8 cellular contexts compared by ENCODE assay signal in the genomic region with DNA sequence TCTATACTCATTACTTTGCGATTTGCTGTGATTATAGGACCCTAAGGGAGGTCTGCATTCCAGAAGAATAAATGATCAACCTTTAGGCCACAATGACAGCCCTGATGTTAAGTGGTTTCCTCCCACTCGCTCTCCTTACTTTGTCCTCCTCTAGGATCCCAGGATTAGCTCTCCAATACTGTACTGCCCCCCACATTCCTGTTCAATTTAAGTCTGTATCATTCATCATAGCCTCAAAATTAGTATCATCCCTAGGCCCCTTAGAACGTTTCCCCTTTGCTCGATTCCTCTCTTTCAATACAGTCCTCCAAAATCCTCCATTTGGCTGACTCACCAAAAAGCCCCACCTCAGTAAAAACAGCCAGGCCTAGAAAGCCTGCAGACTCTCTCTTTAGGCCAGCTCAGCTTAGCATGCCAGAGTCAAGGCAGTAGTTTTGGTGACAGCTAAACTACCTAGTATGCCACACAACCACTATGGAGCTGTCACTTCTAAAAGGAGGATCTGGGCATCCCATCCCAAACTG. TPM values are rescaled to one million over a fixed set of nuclear protein-coding genes. Genes with fewer than 3 reads are reported as not detected.
DNase-seq lines count a peak whose midpoint lies in the region; ATAC-seq, FAIRE-seq and TF ChIP-seq lines count a peak whose summit lies in the region.

No MANE protein-coding gene starts in this region.

- no peak overlapping the region for H3K27ac ChIP-seq in MM.1S (ENCODE audit: low read length)

- H2AFZ ChIP-seq in MM.1S (ENCODE audit: low read length): no peak overlapping the region

- no peak overlapping the region for H3K4me2 ChIP-seq in MM.1S (ENCODE audit: low read depth, low read length)

- CTCF ChIA-PET in WTC11 (lab: Charles Lee): interaction anchor here (2.6 kb wide), 1 partner anchor 28 kb away, joined by 7 read pairs; no protein-coding TSS in a partner anchor

- H3K4me1 ChIP-seq in MM.1S (ENCODE audit: low read length): no peaks in the 10 kb centered on the region

- H3K9me2 ChIP-seq in MM.1S (replicated peaks; ENCODE audit: insufficient read depth, low read length): no peaks in the 10 kb centered on the region

- no peak overlapping the region for H3K4me3 Mint-ChIP-seq in WTC11
- H3K4me3 Mint-ChIP-seq in stimulated activated naive CD8-positive, alpha-beta T cell treated with anti-CD3 and anti-CD28 coated beads, Interleukin-15, Interleukin-2, amounts not matched to agents 100 ng/mL and 50 ng/mL, for 24 hours: peak overlapping the region; percentile 30

- H3K36me3 Mint-ChIP-seq in WTC11: peaks cover 16% of the 10 kb centered on the region
- H3K36me3 Mint-ChIP-seq in stimulated activated naive CD8-positive, alpha-beta T cell treated with anti-CD3 and anti-CD28 coated beads, Interleukin-15, Interleukin-2, amounts not matched to agents 100 ng/mL and 50 ng/mL, for 24 hours (ENCODE audit: low read depth): peaks cover 54% of the 10 kb centered on the region

- peaks cover 4% of the 10 kb centered on the region; the same call in 1 of the 2 replicates for H3K4me1 Mint-ChIP-seq in WTC11
- H3K4me1 Mint-ChIP-seq in stimulated activated naive CD8-positive, alpha-beta T cell treated with anti-CD3 and anti-CD28 coated beads, Interleukin-15, Interleukin-2, amounts not matched to agents 100 ng/mL and 50 ng/mL, for 24 hours (ENCODE audit: low read depth): peaks cover 82% of the 10 kb centered on the region

- H3K79me2 ChIP-seq in MM.1S (ENCODE audit: low read length): peaks cover 22% of the 10 kb centered on the region

- no peak for DNase-seq in left cardiac atrium
- no peak for DNase-seq in Right ventricle myocardium inferior (ENCODE audit: missing footprints)
- no peak for DNase-seq in WTC11 (ENCODE audit: low spot score)
- DNase-seq in fibroblast of the aortic adventitia (ENCODE audit: low read depth): peak; percentile 79
- no peak for DNase-seq in D721Med (ENCODE audit: insufficient read length, low spot score)
- no peak for DNase-seq in MM.1S

- H3F3A ChIP-seq in MM.1S (ENCODE audit: insufficient read depth, low read length): no peaks in the 10 kb centered on the region

- FAIRE-seq in D721Med (lab: Jason Lieb, UNC): no peak

- TF ChIP-seq CTCF in WTC11 (IDR thresholded peaks at IDR 0.05): no peak
- no peak for TF ChIP-seq CTCF in fibroblast of the aortic adventitia (IDR thresholded peaks at IDR 0.05; ENCODE audit: insufficient read depth, low read length)
- no peak for TF ChIP-seq CTCF in D721Med (IDR thresholded peaks at IDR 0.05; ENCODE audit: insufficient read depth, missing control alignments)
- no peak for TF ChIP-seq CTCF in MM.1S (IDR thresholded peaks at IDR 0.05; ENCODE audit: low read length)

- H4K20me1 ChIP-seq in MM.1S (ENCODE audit: insufficient read depth, low read length): no peaks in the 10 kb centered on the region

- no peaks in the 10 kb centered on the region for H3K9me3 Mint-ChIP-seq in WTC11
- H3K9me3 Mint-ChIP-seq in stimulated activated naive CD8-positive, alpha-beta T cell treated with anti-CD3 and anti-CD28 coated beads, Interleukin-15, Interleukin-2, amounts not matched to agents 100 ng/mL and 50 ng/mL, for 24 hours: no peaks in the 10 kb centered on the region

- intact Hi-C loops in left cardiac atrium (cut with DNase I): no loop called here
- intact Hi-C loops in Right ventricle myocardium inferior (cut with DNase I): no loop called here

- H3K27me3 Mint-ChIP-seq in WTC11 (ENCODE audit: low read depth): no peaks in the 10 kb centered on the region
- H3K27me3 Mint-ChIP-seq in stimulated activated naive CD8-positive, alpha-beta T cell treated with anti-CD3 and anti-CD28 coated beads, Interleukin-15, Interleukin-2, amounts not matched to agents 100 ng/mL and 50 ng/mL, for 24 hours: no peaks in the 10 kb centered on the region

- H3K27me3 ChIP-seq in MM.1S (replicated peaks; ENCODE audit: insufficient read depth, low read length): no peaks in the 10 kb centered on the region

- H3K4me3 ChIP-seq in fibroblast of the aortic adventitia (ENCODE audit: low read depth, low read length): no peak overlapping the region
- no peak overlapping the region for H3K4me3 ChIP-seq in MM.1S (ENCODE audit: low read length)

- no peaks in the 10 kb centered on the region; the same call in 1 of the 2 replicates for H3K36me3 ChIP-seq in MM.1S (replicated peaks; ENCODE audit: insufficient read depth, low read length)

- POLR2A ChIA-PET in WTC11 (lab: Charles Lee): no interaction called here

- H3K27ac Mint-ChIP-seq in WTC11: no peak overlapping the region; the same call in 1 of the 2 replicates
- H3K27ac Mint-ChIP-seq in stimulated activated naive CD8-positive, alpha-beta T cell treated with anti-CD3 and anti-CD28 coated beads, Interleukin-15, Interleukin-2, amounts not matched to agents 100 ng/mL and 50 ng/mL, for 24 hours: peak overlapping the region; percentile 97

- no peaks in the 10 kb centered on the region for H3K9me3 ChIP-seq in MM.1S (replicated peaks; ENCODE audit: insufficient read depth, low read length)

- ATAC-seq in left cardiac atrium (peak; percentile 19 to 78), Right ventricle myocardium inferior (no peak), WTC11 (peak; percentile 48), HG03460 (IDR thresholded peaks at IDR 0.05; ENCODE audit: unreplicated experiment) (no peak)

- H3K9ac ChIP-seq in MM.1S (ENCODE audit: low read length): no peak overlapping the region

TF ChIP-seq in WTC11, 78 proteins besides CTCF, POLR2A, EP300 and RAD21:
- TF ChIP-seq FOXJ3 (CRISPR knock-in tag; IDR thresholded peaks at IDR 0.05; ENCODE audit: borderline replicate concordance) (no peak), TCF7 (CRISPR knock-in tag; IDR thresholded peaks at IDR 0.05; ENCODE audit: low read depth) (no peak), ZNF219 (CRISPR knock-in tag; IDR thresholded peaks at IDR 0.05; ENCODE audit: borderline replicate concordance) (no peak), NFE2L1 (CRISPR knock-in tag; IDR thresholded peaks at IDR 0.05) (no peak)
- TF ChIP-seq, protein P1, sequence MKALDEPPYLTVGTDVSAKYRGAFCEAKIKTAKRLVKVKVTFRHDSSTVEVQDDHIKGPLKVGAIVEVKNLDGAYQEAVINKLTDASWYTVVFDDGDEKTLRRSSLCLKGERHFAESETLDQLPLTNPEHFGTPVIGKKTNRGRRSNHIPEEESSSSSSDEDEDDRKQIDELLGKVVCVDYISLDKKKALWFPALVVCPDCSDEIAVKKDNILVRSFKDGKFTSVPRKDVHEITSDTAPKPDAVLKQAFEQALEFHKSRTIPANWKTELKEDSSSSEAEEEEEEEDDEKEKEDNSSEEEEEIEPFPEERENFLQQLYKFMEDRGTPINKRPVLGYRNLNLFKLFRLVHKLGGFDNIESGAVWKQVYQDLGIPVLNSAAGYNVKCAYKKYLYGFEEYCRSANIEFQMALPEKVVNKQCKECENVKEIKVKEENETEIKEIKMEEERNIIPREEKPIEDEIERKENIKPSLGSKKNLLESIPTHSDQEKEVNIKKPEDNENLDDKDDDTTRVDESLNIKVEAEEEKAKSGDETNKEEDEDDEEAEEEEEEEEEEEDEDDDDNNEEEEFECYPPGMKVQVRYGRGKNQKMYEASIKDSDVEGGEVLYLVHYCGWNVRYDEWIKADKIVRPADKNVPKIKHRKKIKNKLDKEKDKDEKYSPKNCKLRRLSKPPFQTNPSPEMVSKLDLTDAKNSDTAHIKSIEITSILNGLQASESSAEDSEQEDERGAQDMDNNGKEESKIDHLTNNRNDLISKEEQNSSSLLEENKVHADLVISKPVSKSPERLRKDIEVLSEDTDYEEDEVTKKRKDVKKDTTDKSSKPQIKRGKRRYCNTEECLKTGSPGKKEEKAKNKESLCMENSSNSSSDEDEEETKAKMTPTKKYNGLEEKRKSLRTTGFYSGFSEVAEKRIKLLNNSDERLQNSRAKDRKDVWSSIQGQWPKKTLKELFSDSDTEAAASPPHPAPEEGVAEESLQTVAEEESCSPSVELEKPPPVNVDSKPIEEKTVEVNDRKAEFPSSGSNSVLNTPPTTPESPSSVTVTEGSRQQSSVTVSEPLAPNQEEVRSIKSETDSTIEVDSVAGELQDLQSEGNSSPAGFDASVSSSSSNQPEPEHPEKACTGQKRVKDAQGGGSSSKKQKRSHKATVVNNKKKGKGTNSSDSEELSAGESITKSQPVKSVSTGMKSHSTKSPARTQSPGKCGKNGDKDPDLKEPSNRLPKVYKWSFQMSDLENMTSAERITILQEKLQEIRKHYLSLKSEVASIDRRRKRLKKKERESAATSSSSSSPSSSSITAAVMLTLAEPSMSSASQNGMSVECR (CRISPR knock-in tag; IDR thresholded peaks at IDR 0.05; ENCODE audit: borderline replicate concordance): no peak
- TF ChIP-seq, protein P2, sequence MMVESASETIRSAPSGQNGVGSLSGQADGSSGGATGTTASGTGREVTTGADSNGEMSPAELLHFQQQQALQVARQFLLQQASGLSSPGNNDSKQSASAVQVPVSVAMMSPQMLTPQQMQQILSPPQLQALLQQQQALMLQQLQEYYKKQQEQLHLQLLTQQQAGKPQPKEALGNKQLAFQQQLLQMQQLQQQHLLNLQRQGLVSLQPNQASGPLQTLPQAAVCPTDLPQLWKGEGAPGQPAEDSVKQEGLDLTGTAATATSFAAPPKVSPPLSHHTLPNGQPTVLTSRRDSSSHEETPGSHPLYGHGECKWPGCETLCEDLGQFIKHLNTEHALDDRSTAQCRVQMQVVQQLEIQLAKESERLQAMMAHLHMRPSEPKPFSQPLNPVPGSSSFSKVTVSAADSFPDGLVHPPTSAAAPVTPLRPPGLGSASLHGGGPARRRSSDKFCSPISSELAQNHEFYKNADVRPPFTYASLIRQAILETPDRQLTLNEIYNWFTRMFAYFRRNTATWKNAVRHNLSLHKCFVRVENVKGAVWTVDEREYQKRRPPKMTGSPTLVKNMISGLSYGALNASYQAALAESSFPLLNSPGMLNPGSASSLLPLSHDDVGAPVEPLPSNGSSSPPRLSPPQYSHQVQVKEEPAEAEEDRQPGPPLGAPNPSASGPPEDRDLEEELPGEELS (CRISPR knock-in tag; IDR thresholded peaks at IDR 0.05): no peak
- TF ChIP-seq, protein P3, sequence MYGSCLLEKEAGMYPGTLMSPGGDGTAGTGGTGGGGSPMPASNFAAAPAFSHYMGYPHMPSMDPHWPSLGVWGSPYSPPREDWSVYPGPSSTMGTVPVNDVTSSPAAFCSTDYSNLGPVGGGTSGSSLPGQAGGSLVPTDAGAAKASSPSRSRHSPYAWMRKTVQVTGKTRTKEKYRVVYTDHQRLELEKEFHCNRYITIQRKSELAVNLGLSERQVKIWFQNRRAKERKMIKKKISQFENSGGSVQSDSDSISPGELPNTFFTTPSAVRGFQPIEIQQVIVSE (CRISPR knock-in tag; IDR thresholded peaks at IDR 0.05; ENCODE audit: borderline replicate concordance): no peak

RNA-seq across cellular contexts. Expression of a gene that starts 24.4 kb away (rescaled TPM):
- total RNA-seq in left cardiac atrium (10 to 100 TPM; 28.3 to 30.4 TPM), Right ventricle myocardium inferior (21.9 TPM), WTC11 (2021) (74.9 to 76.8 TPM (median 75.7 TPM) in 3 replicates), fibroblast of the aortic adventitia (ENCODE audit: low replicate concordance) (35.2 and 42.9 TPM in 2 replicates)

Comparison
In these comparisons a context has a peak if more than half of its experiments do, and no peak if none do; other contexts are left out.
1. ATAC-seq: peak in left cardiac atrium (2 of 2) and WTC11 (single experiment); none in Right ventricle myocardium inferior (single experiment) and HG03460 (single experiment).